18 cellular contexts compared by ENCODE assay signal in genomic region chr14:59297070-59297766, GRCh38.
DNase-seq lines count a peak whose midpoint lies in the region; ATAC-seq and TF ChIP-seq lines count a peak whose summit lies in the region.
"Had no signal": no experiment of that assay in that cellular context is flagged by ENCODE, and none has a peak within 500 bp of the region (broad histone marks: within the 10 kb centered on the region; RNA-seq: fewer than 3 reads in every experiment).

No MANE protein-coding gene starts in this region.

- H3K9me3 ChIP-seq in right cardiac atrium (ENCODE audit: control insufficient read depth, low read length): no peaks in the 10 kb centered on the region
- no peaks in the 10 kb centered on the region for H3K9me3 ChIP-seq in heart right ventricle
- H3K9me3 ChIP-seq: adrenal gland, SJCRH30 had no signal

- ATAC-seq in right cardiac atrium: no peak
- ATAC-seq in heart right ventricle: no peak
- peak; percentile 26 for ATAC-seq in activated T-helper 17 cell treated with anti-CD3 and anti-CD28 coated beads, Interleukin-2, amount 50 U/mL, for 72 hours (replicated peaks)
- no peak for ATAC-seq in memory B cell (ENCODE audit: low read depth)
- no peak for ATAC-seq in GM18873 (IDR thresholded peaks at IDR 0.05; ENCODE audit: low FRiP score, unreplicated experiment)
- ATAC-seq: activated T-cell treated with anti-CD3 and anti-CD28 coated beads, Interleukin-2, amount 50 U/mL, for 72 hours; left cardiac atrium had no signal

- H3K4me3 ChIP-seq in right cardiac atrium (ENCODE audit: low read length) (no peak overlapping the region), heart right ventricle (no peak overlapping the region)
- H3K4me3 ChIP-seq: adrenal gland, SJCRH30 had no signal

- peaks cover 9% of the 10 kb centered on the region for H3K4me1 Mint-ChIP-seq in activated T-helper 17 cell treated with anti-CD3 and anti-CD28 coated beads, Interleukin-2, amount 50 U/mL, for 72 hours
- H3K4me1 Mint-ChIP-seq in memory B cell: peaks cover 44% of the 10 kb centered on the region

- peak overlapping the region; percentile 74 for H3K27ac ChIP-seq in right cardiac atrium (ENCODE audit: low read length)
- H3K27ac ChIP-seq in heart right ventricle: peak overlapping the region in 5 of 10 donors; percentile 6 to 76 (median 17)
- H3K27ac ChIP-seq: adrenal gland, HL-60, SJCRH30 had no signal

- H3K27me3 Mint-ChIP-seq in activated T-helper 17 cell treated with anti-CD3 and anti-CD28 coated beads, Interleukin-2, amount 50 U/mL, for 72 hours: no peaks in the 10 kb centered on the region
- no peaks in the 10 kb centered on the region for H3K27me3 Mint-ChIP-seq in memory B cell
- H3K27me3 Mint-ChIP-seq: central memory CD8-positive, alpha-beta T cell had no signal

- TF ChIP-seq CTCF in heart right ventricle (IDR thresholded peaks at IDR 0.05): no peak

- H3K36me3 Mint-ChIP-seq in activated T-helper 17 cell treated with anti-CD3 and anti-CD28 coated beads, Interleukin-2, amount 50 U/mL, for 72 hours (ENCODE audit: low read depth): peaks cover 8% of the 10 kb centered on the region
- H3K36me3 Mint-ChIP-seq in memory B cell: peaks cover 23% of the 10 kb centered on the region

- intact Hi-C loops in right cardiac atrium (cut with DNase I): no loop called here
- intact Hi-C loops in heart right ventricle (cut with DNase I): no loop called here

- no peaks in the 10 kb centered on the region for H3K27me3 ChIP-seq in right cardiac atrium (ENCODE audit: control insufficient read depth, insufficient read depth)
- H3K27me3 ChIP-seq in heart right ventricle: no peaks in the 10 kb centered on the region
- H3K27me3 ChIP-seq: adrenal gland, SJCRH30 had no signal

- peak in 1 of 3 donors; percentile 54 for DNase-seq in right cardiac atrium
- no peak for DNase-seq in heart right ventricle
- no peak for DNase-seq in memory B cell (ENCODE audit: low spot score in 2 of 2)
- no peak for DNase-seq in NCI-H748 treated with DMSO at 0.1 percent for 48 hours (lab: John Stamatoyannopoulos, UW)
- no peak for DNase-seq in NCI-H1436 (lab: John Stamatoyannopoulos, UW)
- no peak for DNase-seq in HK-2 (ENCODE audit: unreplicated experiment)
- DNase-seq: activated CD4-positive, alpha-beta T cell treated with anti-CD3 and anti-CD28 coated beads, Interleukin-2, amount 50 U/mL, for 1 hour; activated T-cell treated with anti-CD3 and anti-CD28 coated beads, Interleukin-2, amount 50 U/mL, for 72 hours; adrenal gland; Karpas-422; left cardiac atrium; NCI-H446; SJCRH30; T-helper 9 cell had no signal

- H3K9me3 Mint-ChIP-seq in activated T-helper 17 cell treated with anti-CD3 and anti-CD28 coated beads, Interleukin-2, amount 50 U/mL, for 72 hours: no peaks in the 10 kb centered on the region
- H3K9me3 Mint-ChIP-seq in memory B cell: no peaks in the 10 kb centered on the region
- H3K9me3 Mint-ChIP-seq: activated T-cell treated with anti-CD3 and anti-CD28 coated beads, Interleukin-2, amount 50 U/mL, for 72 hours; central memory CD8-positive, alpha-beta T cell had no signal

- peaks cover 0 to 11% (median under 1%) of the 10 kb centered on the region in 9 donors for H3K36me3 ChIP-seq in heart right ventricle
- H3K36me3 ChIP-seq: SJCRH30 had no signal

- WGBS in right cardiac atrium: 24% methylated on average over 5 of the region's 5 CpGs
- WGBS in heart right ventricle, 2 donors: 34 to 37% methylated on average over 5 of the region's 5 CpGs

- no peak overlapping the region for H3K4me3 Mint-ChIP-seq in activated T-helper 17 cell treated with anti-CD3 and anti-CD28 coated beads, Interleukin-2, amount 50 U/mL, for 72 hours
- no peak overlapping the region for H3K4me3 Mint-ChIP-seq in memory B cell
- H3K4me3 Mint-ChIP-seq: activated T-cell treated with anti-CD3 and anti-CD28 coated beads, Interleukin-2, amount 50 U/mL, for 72 hours; central memory CD8-positive, alpha-beta T cell had no signal

- H3K27ac Mint-ChIP-seq in activated T-helper 17 cell treated with anti-CD3 and anti-CD28 coated beads, Interleukin-2, amount 50 U/mL, for 72 hours: peak overlapping the region; percentile 12
- peak overlapping the region; percentile 75 for H3K27ac Mint-ChIP-seq in memory B cell
- H3K27ac Mint-ChIP-seq: activated T-cell treated with anti-CD3 and anti-CD28 coated beads, Interleukin-2, amount 50 U/mL, for 72 hours had no signal

- H3K4me1 ChIP-seq in right cardiac atrium (ENCODE audit: control insufficient read depth, insufficient read depth, low read length) (peaks cover 19% of the 10 kb centered on the region), heart right ventricle (peaks cover 15 to 97% (median 67%) of the 10 kb centered on the region in 9 donors)
